In genomic region chr14:64684091-64684490, GRCh38 we compare ENCODE assay signal across 15 cellular contexts. TPM values are rescaled to one million over a fixed set of nuclear protein-coding genes. Genes with fewer than 3 reads are reported as not detected.
A peak's percentile ranks its signal among the peaks of the same experiment; 100 is the strongest.
DNase-seq lines count a peak whose midpoint lies in the region; ATAC-seq and TF ChIP-seq lines count a peak whose summit lies in the region.
"Had no signal": no experiment of that assay in that cellular context is flagged by ENCODE, and none has a peak within 500 bp of the region (broad histone marks: within the 10 kb centered on the region; RNA-seq: fewer than 3 reads in every experiment).

No MANE protein-coding gene starts in this region.

- H3K27ac ChIP-seq in left ventricle myocardium inferior (replicated peaks) (peak overlapping the region; percentile 80), substantia nigra (ENCODE audit: low read depth, low read length, poor library complexity, severe bottlenecking) (peak overlapping the region; percentile 97)
- H3K27ac ChIP-seq: 22Rv1 had no signal

- DNase-seq in DMS 273 (lab: John Stamatoyannopoulos, UW; ENCODE audit: unreplicated experiment) (peak; percentile 41), DMS 273 treated with DMSO at 0.1 percent for 48 hours (lab: John Stamatoyannopoulos, UW) (no peak), astrocyte of the hippocampus (ENCODE audit: low read depth, low spot score) (peak; percentile 71), left ventricle myocardium inferior (peak; percentile 65), substantia nigra (lab: John Stamatoyannopoulos, UW) (peak in 9 of 49 donors; percentile 13 to 40 (median 22))
- DNase-seq in stimulated activated CD4-positive, alpha-beta T cell treated with anti-CD3 and anti-CD28 coated beads, Interleukin-12 subunit alpha, Interleukin-12 subunit beta, amount 100 ng/mL, for 4 hours = no peak
- DNase-seq: activated effector memory CD4-positive, alpha-beta T cell treated with anti-CD3 and anti-CD28 coated beads, Interleukin-2, amount 50 U/mL, for 16 hours; Caco-2; GOT3; NCI-H1092 treated with DMSO at 0.1 percent for 48 hours; stimulated activated CD4-positive, alpha-beta T cell treated with anti-CD3 and anti-CD28 coated beads, Interleukin-4, amount 100 ng/mL, for 4 hours; T-helper 1 cell had no signal

- intact Hi-C loops in left ventricle myocardium inferior (cut with micrococcal nuclease) = no loop called here

- H3K4me3 ChIP-seq in left ventricle myocardium inferior = no peak overlapping the region

- H3K27me3 ChIP-seq in left ventricle myocardium inferior (ENCODE audit: low read depth) = no peaks in the 10 kb centered on the region

- H3K4me1 ChIP-seq in left ventricle myocardium inferior = peaks cover 30% of the 10 kb centered on the region

- TF ChIP-seq CTCF in left ventricle myocardium inferior (IDR thresholded peaks at IDR 0.05; ENCODE audit: borderline replicate concordance) = no peak

- H3K9me3 ChIP-seq in left ventricle myocardium inferior (replicated peaks) = no peaks in the 10 kb centered on the region
- H3K9me3 ChIP-seq: Caco-2 had no signal

- ATAC-seq in HG02885 (IDR thresholded peaks at IDR 0.05; ENCODE audit: poor library complexity, unreplicated experiment) (no peak), HG02938 (IDR thresholded peaks at IDR 0.05; ENCODE audit: unreplicated experiment) (no peak)

- H3K36me3 ChIP-seq in left ventricle myocardium inferior = no peaks in the 10 kb centered on the region

RNA-seq across cellular contexts. Expression of gene PLEKHG3, which starts 20.1 kb away (rescaled TPM):
- total RNA-seq in left ventricle myocardium inferior = 16.5 TPM

Comparison
In these comparisons a context has a peak if more than half of its experiments do, and no peak if none do; other contexts are left out.
1. DNase-seq: peak in DMS 273 (single experiment), astrocyte of the hippocampus (single experiment) and left ventricle myocardium inferior (single experiment); none in DMS 273 treated with DMSO at 0.1 percent for 48 hours (single experiment) and stimulated activated CD4-positive, alpha-beta T cell treated with anti-CD3 and anti-CD28 coated beads, Interleukin-12 subunit alpha, Interleukin-12 subunit beta, amount 100 ng/mL, for 4 hours (single experiment).